Comparison of ENCODE assay signal across 8 cellular contexts in genomic region chr19:55146648-55147218, GRCh38. TPM values are rescaled to one million over a fixed set of nuclear protein-coding genes. Genes with fewer than 3 reads are reported as not detected.
DNase-seq lines count a peak whose midpoint lies in the region; ATAC-seq and TF ChIP-seq lines count a peak whose summit lies in the region.

No MANE protein-coding gene starts in this region.

- DNase-seq in SIG-M5 treated with dmso at 0.1 percent for 504 hours (lab: John Stamatoyannopoulos, UW; ENCODE audit: unreplicated experiment) (peak; percentile 22), SIG-M5 (lab: John Stamatoyannopoulos, UW) (no peak), NCI-H345 treated with DMSO at 0.1 percent for 48 hours (lab: John Stamatoyannopoulos, UW; ENCODE audit: unreplicated experiment) (peak; percentile 33), endodermal cell (peak; percentile 96), testis (no peak), stomach (no peak)

- no peak for ATAC-seq in HG03045 (IDR thresholded peaks at IDR 0.05; ENCODE audit: unreplicated experiment)
- no peak for ATAC-seq in HG03460 (IDR thresholded peaks at IDR 0.05; ENCODE audit: unreplicated experiment)

- peaks cover 12% of the 10 kb centered on the region for H3K4me1 Mint-ChIP-seq in endodermal cell

- H3K27ac ChIP-seq in endodermal cell (ENCODE audit: low read depth, low read length) (no peak overlapping the region), testis (peak overlapping the region in 1 of 2 donors; percentile 4), stomach (no peak overlapping the region)

- peaks cover 4% of the 10 kb centered on the region for H3K36me3 Mint-ChIP-seq in endodermal cell (ENCODE audit: low read depth)

- H3K4me3 Mint-ChIP-seq in endodermal cell, result peak overlapping the region; percentile 39

- TF ChIP-seq CTCF in endodermal cell (conservative IDR thresholded peaks at IDR 0.05) (no peak), testis (IDR thresholded peaks at IDR 0.05) (no peak), stomach (IDR thresholded peaks at IDR 0.05) (no peak)

- no peak overlapping the region for H3K27ac Mint-ChIP-seq in endodermal cell

- intact Hi-C loops in testis (cut with DNase I; ENCODE audit: low total_unique reads) (no loop called here), stomach (cut with DNase I; ENCODE audit: low total_unique reads) (loop anchor here (10.0 kb wide), 1 partner anchor 348 kb away; no protein-coding TSS in a partner anchor)

- peaks cover 70% of the 10 kb centered on the region for H3K27me3 Mint-ChIP-seq in endodermal cell (ENCODE audit: insufficient read depth)

- H3K9me3 ChIP-seq in endodermal cell (ENCODE audit: control insufficient read depth, low read length), result peaks cover 3% of the 10 kb centered on the region
- no peaks in the 10 kb centered on the region for H3K9me3 ChIP-seq in testis
- no peaks in the 10 kb centered on the region for H3K9me3 ChIP-seq in stomach

- no peak overlapping the region for H3K9ac ChIP-seq in endodermal cell (ENCODE audit: extremely low read depth, low read length, poor library complexity, severe bottlenecking)

- H3K4me3 ChIP-seq in endodermal cell (ENCODE audit: low read length) (peak overlapping the region; percentile 53), testis (peak overlapping the region; percentile 25 to 46), stomach (peak overlapping the region in 1 of 4 donors; percentile 23)

- H3K27me3 ChIP-seq in endodermal cell (ENCODE audit: control insufficient read depth, insufficient read depth, low read length, poor library complexity, severe bottlenecking) (no peaks in the 10 kb centered on the region), testis (no peaks in the 10 kb centered on the region), stomach (peaks cover 26 to 100% (median 84%) of the 10 kb centered on the region in 3 donors)

- H3K4me1 ChIP-seq in endodermal cell (ENCODE audit: control insufficient read depth, insufficient read depth, low read length), result no peaks in the 10 kb centered on the region
- no peaks in the 10 kb centered on the region for H3K4me1 ChIP-seq in testis
- H3K4me1 ChIP-seq in stomach, result peaks cover under 1 to 21% (median 14%) of the 10 kb centered on the region in 4 donors

- TF ChIP-seq POLR2A in testis (IDR thresholded peaks at IDR 0.05) (no peak), stomach (IDR thresholded peaks at IDR 0.05) (no peak)

- H3K36me3 ChIP-seq in endodermal cell (ENCODE audit: control insufficient read depth, insufficient read depth, low read length) (no peaks in the 10 kb centered on the region), testis (ENCODE audit: low read depth, missing control alignments) (no peaks in the 10 kb centered on the region), stomach (no peaks in the 10 kb centered on the region)

- WGBS in endodermal cell (ENCODE audit: insufficient coverage in 1 of 2, insufficient read length in 1 of 2), 2 experiments, result 8% methylated on average over 21 of the region's 29 CpGs; no CpG with 5 or more reads in 1 of the 2 experiments
- 2% methylated on average over 23 to 27 of the region's 29 CpGs for WGBS in testis, 2 donors
- WGBS in stomach, 5 donors, result 0 to 3% (median 2%) methylated on average over 7 to 29 of the region's 29 CpGs

- TF ChIP-seq EP300 in stomach (IDR thresholded peaks at IDR 0.05), result no peak

- H3K9me3 Mint-ChIP-seq in endodermal cell, result peaks cover under 1% of the 10 kb centered on the region

RNA-seq across cellular contexts. Expression of gene TNNT1, which starts 2.3 kb away (rescaled TPM):
- 10 to 100 TPM; 22.9 to 66.7 TPM for total RNA-seq in endodermal cell
- polyA plus RNA-seq in endodermal cell (2013, experiment 1 of 2), result 43.3 TPM
- 40.7 TPM for polyA plus RNA-seq in endodermal cell (2013, experiment 2 of 2)
- 10 to 100 TPM; 13.0 to 14.5 TPM for total RNA-seq in testis
- 84.0 TPM for polyA plus RNA-seq in testis (ENCODE audit: insufficient read depth, low read depth, low replicate concordance)
- 1 to 10 TPM in 1 of 5 donors, not detected in 4; 1.1 TPM for total RNA-seq in stomach
- polyA plus RNA-seq in stomach, result 10 to 100 TPM in 1 of 3 donors, 1 to 10 TPM in 1, under 1 TPM in 1; 0.87 to 19.6 (median 6.7) TPM

RNA-seq across cellular contexts. Expression of gene TNNI3, which starts 10.8 kb away (rescaled TPM):
- total RNA-seq in endodermal cell (10 to 100 TPM in 1 of 2 donors, 1 to 10 TPM in 1; 9.8 to 14.2 TPM), testis (10 to 100 TPM; 14.2 to 30.3 TPM), stomach (not detected)
- polyA plus RNA-seq in endodermal cell (2013, experiment 1 of 2), result 9.9 TPM
- 9.5 TPM for polyA plus RNA-seq in endodermal cell (2013, experiment 2 of 2)
- polyA plus RNA-seq in testis (ENCODE audit: insufficient read depth, low read depth, low replicate concordance) (20.8 TPM), stomach (10 to 100 TPM in 1 of 3 donors, 1 to 10 TPM in 2; 4.2 to 14.1 (median 7.8) TPM)

RNA-seq across cellular contexts. Expression of gene DNAAF3, which starts 19.7 kb away (rescaled TPM):
- total RNA-seq in endodermal cell (1 to 10 TPM; 5.9 to 9.5 TPM), testis (100 to 1,000 TPM in 1 of 2 donors, 10 to 100 TPM in 1; 69.9 to 102 TPM), stomach (1 to 10 TPM in 1 of 5 donors, not detected in 4; 1.9 TPM)
- 10.2 TPM for polyA plus RNA-seq in endodermal cell (2013, experiment 1 of 2)
- 7.5 TPM for polyA plus RNA-seq in endodermal cell (2013, experiment 2 of 2)
- polyA plus RNA-seq in testis (ENCODE audit: insufficient read depth, low read depth, low replicate concordance) (173 TPM), stomach (under 1 TPM in 2 of 3 donors, not detected in 1; 0.68 to 0.75 TPM)

RNA-seq across cellular contexts. Expression of gene PPP1R12C, which starts 29.3 kb away (rescaled TPM):
- total RNA-seq in endodermal cell (100 to 1,000 TPM in 1 of 2 donors, 10 to 100 TPM in 1; 98.2 to 107 TPM), testis (100 to 1,000 TPM; 184 to 206 TPM), stomach (100 to 1,000 TPM in 4 of 5 donors, 10 to 100 TPM in 1; 52.7 to 261 (median 167) TPM)
- polyA plus RNA-seq in endodermal cell (2013, experiment 1 of 2), result 53.5 TPM
- 49.1 TPM for polyA plus RNA-seq in endodermal cell (2013, experiment 2 of 2)
- polyA plus RNA-seq in testis (ENCODE audit: insufficient read depth, low read depth, low replicate concordance) (220 TPM), stomach (100 to 1,000 TPM in 1 of 3 donors, 10 to 100 TPM in 2; 77.0 to 136 (median 82.6) TPM)

RNA-seq across cellular contexts. Expression of gene SYT5, which starts 33.4 kb away (rescaled TPM):
- total RNA-seq in endodermal cell, result not detected
- polyA plus RNA-seq in endodermal cell (2013, experiment 1 of 2), result 6.1 TPM
- polyA plus RNA-seq in endodermal cell (2013, experiment 2 of 2), result 7.9 TPM
- total RNA-seq in testis, result 1 to 10 TPM; 1.6 to 5.0 TPM
- 11.7 TPM for polyA plus RNA-seq in testis (ENCODE audit: insufficient read depth, low read depth, low replicate concordance)
- total RNA-seq in stomach, result 1 to 10 TPM in 1 of 5 donors, not detected in 4; 1.8 TPM
- 1 to 10 TPM in 2 of 3 donors, under 1 TPM in 1; 0.20 to 2.8 (median 1.7) TPM for polyA plus RNA-seq in stomach

Comparison
In these comparisons a context has a peak if more than half of its experiments do, and no peak if none do; other contexts are left out.
1. DNase-seq: peak in SIG-M5 treated with dmso at 0.1 percent for 504 hours (single experiment), NCI-H345 treated with DMSO at 0.1 percent for 48 hours (single experiment) and endodermal cell (single experiment); none in SIG-M5 (single experiment), testis (single experiment) and stomach (single experiment).
2. RNA of gene TNNT1, which starts 2.3 kb away (total RNA-seq): 22.9 to 66.7 TPM in endodermal cell and 13.0 to 14.5 TPM in testis; 1.1 TPM in stomach; every median in the first group is over 4 times any median in the second.
3. RNA of gene TNNI3, which starts 10.8 kb away (total RNA-seq): 14.2 to 30.3 TPM in testis and 9.8 to 14.2 TPM in endodermal cell; not detected in stomach; every median in the first group is over 10 times any median in the second.
4. RNA of gene DNAAF3, which starts 19.7 kb away (total RNA-seq): 69.9 to 102 TPM in testis; 5.9 to 9.5 TPM in endodermal cell and 1.9 TPM in stomach; every median in the first group is over 4 times any median in the second.